19 cellular contexts compared by ENCODE assay signal in the genomic region with DNA sequence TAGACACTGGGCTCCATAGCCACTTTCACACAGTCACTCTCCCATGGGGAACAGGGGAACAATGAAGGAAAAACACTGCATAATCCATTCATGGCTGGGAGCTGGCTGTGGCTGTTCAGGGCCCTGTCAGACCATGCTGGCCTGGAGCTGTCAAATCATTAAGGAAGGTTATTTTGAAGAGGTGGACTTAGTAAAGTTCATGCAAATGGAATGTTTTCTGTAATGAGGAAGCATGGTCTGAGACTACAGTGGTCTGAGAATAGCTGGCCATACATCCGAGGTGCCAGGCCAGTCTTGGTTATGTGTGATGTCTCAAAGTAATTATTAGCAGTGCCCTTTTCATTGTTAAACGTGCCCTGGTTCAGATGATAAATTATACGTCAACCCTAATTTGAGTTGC.
DNase-seq lines count a peak whose midpoint lies in the region; ATAC-seq, FAIRE-seq and TF ChIP-seq lines count a peak whose summit lies in the region.
"Had no signal": no experiment of that assay in that cellular context is flagged by ENCODE, and none has a peak within 500 bp of the region (broad histone marks: within the 10 kb centered on the region; RNA-seq: fewer than 3 reads in every experiment).

No MANE protein-coding gene starts in this region.

- H3K4me3 ChIP-seq in pancreas (no peak overlapping the region), MG63 (no peak overlapping the region)

- peak overlapping the region in 2 of 4 donors; percentile 68 to 74 for H3K27ac ChIP-seq in pancreas
- H3K27ac ChIP-seq: RWPE1 had no signal

- H3K27me3 ChIP-seq in pancreas: no peaks in the 10 kb centered on the region
- H3K27me3 ChIP-seq in MG63: no peaks in the 10 kb centered on the region

- no peaks in the 10 kb centered on the region for H3K36me3 ChIP-seq in pancreas
- no peaks in the 10 kb centered on the region for H3K36me3 ChIP-seq in MG63
- H3K36me3 ChIP-seq: BE2C had no signal

- no peak for TF ChIP-seq CTCF in pancreas (IDR thresholded peaks at IDR 0.05)

- no peaks in the 10 kb centered on the region for H3K9me3 ChIP-seq in pancreas
- H3K9me3 ChIP-seq in MG63: no peaks in the 10 kb centered on the region
- H3K9me3 ChIP-seq: BE2C had no signal

- FAIRE-seq in pancreas (lab: Jason Lieb, UNC): no peak
- FAIRE-seq: D721Med, GM19239 had no signal

- intact Hi-C loops in pancreas (cut with DNase I): no loop called here

- peak; percentile 22 to 50 (median 39) for ATAC-seq in pancreas
- ATAC-seq: HCT116, PC-3 had no signal

- DNase-seq in EH (ENCODE audit: low read depth) (peak; percentile 33), M059J (ENCODE audit: low read depth) (peak; percentile 86), astrocyte of the hippocampus (ENCODE audit: low read depth, low spot score) (peak; percentile 48), pancreas (no peak), MG63 (no peak), NCI-H69 (lab: John Stamatoyannopoulos, UW) (no peak)
- no peak for DNase-seq in activated CD4-positive, alpha-beta T cell treated with anti-CD3 and anti-CD28 coated beads, Interleukin-2, amount 50 U/mL, for 4 hours
- DNase-seq: BE2C, DMS53, GOT3, KG1, NCI-H2029 treated with DMSO at 0.1 percent for 48 hours, NCI-H2171, NCI-H526 treated with DMSO at 0.1 percent for 48 hours, PC-3 had no signal

- H3K4me1 ChIP-seq in pancreas: peaks cover 19 to 22% (median 20%) of the 10 kb centered on the region in 3 donors

- WGBS in pancreas, 2 donors: 8 to 13% methylated on average over 3 of the region's 3 CpGs

Comparison
In these comparisons a context has a peak if more than half of its experiments do, and no peak if none do; other contexts are left out.
1. DNase-seq: peak in EH (single experiment), M059J (single experiment) and astrocyte of the hippocampus (single experiment); none in pancreas (0 of 6), MG63 (single experiment), NCI-H69 (single experiment) and activated CD4-positive, alpha-beta T cell treated with anti-CD3 and anti-CD28 coated beads, Interleukin-2, amount 50 U/mL, for 4 hours (0 of 2).